ENCODE assay signal across 19 cellular contexts in the genomic region with DNA sequence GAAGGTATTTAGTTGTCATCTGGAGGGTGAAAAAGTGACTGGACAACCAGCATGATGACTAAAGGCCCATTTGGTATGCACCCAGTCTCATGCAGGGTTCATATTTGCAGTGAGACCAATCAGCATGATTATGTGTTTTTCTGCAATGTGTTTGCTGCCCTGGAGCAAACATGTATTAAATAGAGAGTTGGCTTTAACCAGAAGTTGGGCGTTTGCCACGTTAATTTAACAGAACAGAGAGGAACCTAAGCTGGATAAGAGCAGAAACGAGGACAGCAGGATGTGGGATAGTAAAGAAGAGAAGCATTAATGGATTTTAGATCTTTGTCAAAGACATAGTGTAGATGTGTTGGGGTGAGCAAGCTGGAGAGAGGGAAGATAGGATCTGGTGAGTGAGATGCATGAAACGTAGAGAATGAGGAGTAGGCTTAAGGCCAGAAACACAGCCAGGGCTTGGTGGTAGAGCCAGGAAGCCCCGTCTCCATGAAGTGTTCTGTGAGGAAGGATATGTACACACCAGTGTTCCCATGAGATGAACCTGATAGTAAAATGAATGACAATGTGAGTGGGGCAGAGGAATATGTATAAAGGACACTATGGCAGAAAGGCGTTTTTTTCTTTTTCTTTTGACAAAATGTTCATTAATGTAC.
DNase-seq lines count a peak whose midpoint lies in the region; ATAC-seq and TF ChIP-seq lines count a peak whose summit lies in the region.
"Had no signal": no experiment of that assay in that cellular context is flagged by ENCODE, and none has a peak within 500 bp of the region (broad histone marks: within the 10 kb centered on the region; RNA-seq: fewer than 3 reads in every experiment).

No MANE protein-coding gene starts in this region.

- H3K27me3 ChIP-seq in trophoblast cell (ENCODE audit: insufficient read depth, low read length) = no peaks in the 10 kb centered on the region

- H2BK12ac ChIP-seq in trophoblast cell (ENCODE audit: low read length) = no peak overlapping the region

- H4K12ac ChIP-seq in trophoblast cell (ENCODE audit: low read depth, low read length) = no peak overlapping the region

- no peak overlapping the region for H2BK5ac ChIP-seq in trophoblast cell (ENCODE audit: low read depth, low read length, poor library complexity)

- no peak overlapping the region for H4K91ac ChIP-seq in trophoblast cell (ENCODE audit: low read depth, low read length)

- no peak overlapping the region for H3K27ac ChIP-seq in trophoblast cell (ENCODE audit: low read depth, low read length)
- H3K27ac ChIP-seq: HL-60 had no signal

- H3K4me1 ChIP-seq in trophoblast cell (ENCODE audit: control insufficient read depth in 1 of 2, insufficient read depth in 2 of 2, low read length in 2 of 2) = no peaks in the 10 kb centered on the region

- H3K4me2 ChIP-seq in trophoblast cell (ENCODE audit: low read length) = no peak overlapping the region

- H3K4me3 ChIP-seq in trophoblast cell (ENCODE audit: low read depth, low read length) = no peak overlapping the region

- H4K8ac ChIP-seq in trophoblast cell (ENCODE audit: low read depth, low read length) = no peak overlapping the region

- in situ Hi-C loops in G401 (cut with HindIII; ENCODE audit: low sequenced_read_pairs) = no loop called here

- no peak overlapping the region for H2AK5ac ChIP-seq in trophoblast cell (ENCODE audit: low read length)

- no peak overlapping the region for H3K9ac ChIP-seq in trophoblast cell (ENCODE audit: low read length)

- H3K79me2 ChIP-seq in trophoblast cell (ENCODE audit: control insufficient read depth, insufficient read depth, low read length, poor library complexity) = no peaks in the 10 kb centered on the region

- peak; percentile 54 to 77 for DNase-seq in NCI-H2081 (lab: John Stamatoyannopoulos, UW)
- no peak for DNase-seq in NCI-H2081 treated with DMSO at 0.1 percent for 48 hours (lab: John Stamatoyannopoulos, UW)
- peak; percentile 39 for DNase-seq in G401 (ENCODE audit: low spot score)
- DNase-seq in trophoblast cell = peak; percentile 83 to 85
- DNase-seq in DMS153 (lab: John Stamatoyannopoulos, UW) = no peak
- no peak for DNase-seq in activated CD4-positive, alpha-beta T cell treated with anti-CD3 and anti-CD28 coated beads for 48 hours
- DNase-seq: 8988T, C1 segment of cervical spinal cord, GDM1, GOT3, KG1, MM.1S, NCI-H1105 treated with DMSO at 0.1 percent for 48 hours, NCI-H187 treated with DMSO at 0.1 percent for 48 hours, NCI-H526, PC-3 had no signal

- H3K14ac ChIP-seq in trophoblast cell (ENCODE audit: low read length) = no peak overlapping the region

- H3K23ac ChIP-seq in trophoblast cell (ENCODE audit: low read length) = no peak overlapping the region

- no peaks in the 10 kb centered on the region for H3K36me3 ChIP-seq in trophoblast cell (ENCODE audit: control insufficient read depth in 1 of 2, insufficient read depth in 2 of 2, low read length in 2 of 2)

- H3K4ac ChIP-seq in trophoblast cell (ENCODE audit: low read depth, low read length) = no peak overlapping the region

- no peak overlapping the region for H3K18ac ChIP-seq in trophoblast cell (ENCODE audit: low read length)

- no peaks in the 10 kb centered on the region for H3K79me1 ChIP-seq in trophoblast cell (ENCODE audit: low read length)

- no CpG with 5 or more reads among the region's 6 CpGs for WGBS in trophoblast cell (ENCODE audit: extremely low coverage, insufficient coverage, insufficient read length)

- no peak overlapping the region for H2AFZ ChIP-seq in trophoblast cell (ENCODE audit: insufficient read depth, low read length, poor library complexity)

- ATAC-seq in SK-N-SH treated with all-trans-retinoic acid at 6 μM for 48 hours (peak; percentile 85), HG02970 (IDR thresholded peaks at IDR 0.05; ENCODE audit: low FRiP score, unreplicated experiment) (no peak)
- ATAC-seq: PC-3 had no signal

- H3K9me3 ChIP-seq in trophoblast cell (ENCODE audit: insufficient read depth, low read depth, low read length) = no peaks in the 10 kb centered on the region

- H2BK120ac ChIP-seq in trophoblast cell (ENCODE audit: insufficient read depth, low read length, poor library complexity) = no peak overlapping the region

TF ChIP-seq in SK-N-SH treated with all-trans-retinoic acid at 6 μM for 48 hours, 23 proteins besides CTCF, POLR2A, EP300 and RAD21:
- TF ChIP-seq ESRRG (CRISPR knock-in tag; IDR thresholded peaks at IDR 0.05) = no peak
- no peak for TF ChIP-seq RARB (CRISPR knock-in tag; IDR thresholded peaks at IDR 0.05)
- no peak for TF ChIP-seq OSR1 (CRISPR knock-in tag; IDR thresholded peaks at IDR 0.05)
- no peak for TF ChIP-seq PATZ1 (CRISPR knock-in tag; IDR thresholded peaks at IDR 0.05; ENCODE audit: borderline replicate concordance)

Comparison
In these comparisons a context has a peak if more than half of its experiments do, and no peak if none do; other contexts are left out.
1. DNase-seq: peak in NCI-H2081 (2 of 2), G401 (single experiment) and trophoblast cell (2 of 2); none in NCI-H2081 treated with DMSO at 0.1 percent for 48 hours (single experiment), DMS153 (single experiment) and activated CD4-positive, alpha-beta T cell treated with anti-CD3 and anti-CD28 coated beads for 48 hours (single experiment).